Comparison of ENCODE assay signal across 1 cellular context in the genomic region with DNA sequence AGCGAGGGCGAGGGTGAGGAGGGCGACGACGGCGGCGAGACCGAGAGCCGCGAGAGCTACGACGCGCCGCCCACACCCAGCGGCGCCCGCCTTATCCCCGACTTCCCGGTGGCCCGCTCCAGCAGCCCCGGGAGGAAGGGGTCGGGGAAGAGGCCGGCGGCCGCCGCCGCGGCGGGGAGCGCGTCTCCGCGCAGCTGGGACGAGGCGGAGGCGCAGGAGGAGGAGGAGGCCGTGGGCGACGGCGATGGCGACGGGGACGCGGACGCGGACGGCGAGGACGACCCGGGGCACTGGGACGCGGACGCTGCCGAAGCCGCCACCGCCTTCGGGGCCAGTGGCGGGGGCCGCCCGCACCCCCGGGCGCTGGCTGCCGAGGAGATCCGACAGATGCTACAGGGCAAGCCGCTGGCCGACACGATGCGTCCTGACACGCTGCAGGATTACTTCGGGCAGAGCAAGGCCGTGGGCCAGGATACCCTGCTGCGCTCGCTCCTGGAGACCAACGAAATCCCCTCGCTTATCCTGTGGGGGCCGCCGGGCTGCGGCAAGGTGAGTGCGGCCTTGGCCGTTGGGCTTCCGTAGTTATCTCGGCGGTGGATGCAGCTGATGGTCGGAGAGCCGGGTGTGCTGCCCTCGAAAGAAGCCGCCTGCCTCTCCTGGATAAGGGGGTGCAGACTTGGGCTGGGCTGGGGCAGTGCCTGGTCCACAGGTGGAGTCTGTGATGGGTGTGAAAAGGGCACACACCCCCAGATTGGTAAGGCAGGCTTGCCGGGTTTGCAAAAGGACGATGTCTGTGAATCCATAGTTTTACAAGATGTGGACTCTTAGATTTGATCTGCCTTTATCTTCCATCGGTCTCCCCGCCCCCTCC.
TF ChIP-seq lines count a peak whose summit lies in the region.

No MANE protein-coding gene starts in this region.

TF ChIP-seq in HepG2, 621 proteins besides CTCF, POLR2A, EP300 and RAD21 (continued from another document and continues in another):
- TF ChIP-seq IKZF5 (CRISPR knock-in tag; IDR thresholded peaks at IDR 0.05): no peak
- TF ChIP-seq KDM4B (CRISPR knock-in tag; IDR thresholded peaks at IDR 0.05): no peak
- no peak for TF ChIP-seq ONECUT2 (CRISPR knock-in tag; IDR thresholded peaks at IDR 0.05)
- TF ChIP-seq ZBTB7A (CRISPR knock-in tag; IDR thresholded peaks at IDR 0.05): no peak
- TF ChIP-seq THAP11 (CRISPR knock-in tag; IDR thresholded peaks at IDR 0.05): no peak
- peak; percentile 62 for TF ChIP-seq SRSF1 (optimal IDR thresholded peaks at IDR 0.05; ENCODE audit: low read depth, low read length)
- no peak for TF ChIP-seq EHMT2 (IDR thresholded peaks at IDR 0.05; ENCODE audit: borderline replicate concordance, low read depth, low read length)
- TF ChIP-seq ZNF180 (CRISPR knock-in tag; IDR thresholded peaks at IDR 0.05; ENCODE audit: borderline replicate concordance, low read depth): no peak
- TF ChIP-seq MXD4 (CRISPR knock-in tag; IDR thresholded peaks at IDR 0.05): no peak
- 0 out of 2 replicates have a peak, but pooled peaks have one; percentile 25 for TF ChIP-seq ZBTB25 (CRISPR knock-in tag; IDR thresholded peaks at IDR 0.05)
- peak; percentile 52; the same call in 1 of the 2 replicates for TF ChIP-seq ZSCAN21 (CRISPR knock-in tag; IDR thresholded peaks at IDR 0.05; ENCODE audit: borderline replicate concordance)
- no peak for TF ChIP-seq THYN1 (CRISPR knock-in tag; IDR thresholded peaks at IDR 0.05; ENCODE audit: borderline replicate concordance, low read depth)
- no peak for TF ChIP-seq ZC3H4 (CRISPR knock-in tag; IDR thresholded peaks at IDR 0.05; ENCODE audit: borderline replicate concordance)
- TF ChIP-seq ZKSCAN8 (CRISPR knock-in tag; IDR thresholded peaks at IDR 0.05; ENCODE audit: borderline replicate concordance): no peak
- no peak for TF ChIP-seq ZNF503 (CRISPR knock-in tag; IDR thresholded peaks at IDR 0.05)
- no peak for TF ChIP-seq GZF1 (CRISPR knock-in tag; IDR thresholded peaks at IDR 0.05)
- no peak for TF ChIP-seq SP5 (CRISPR knock-in tag; IDR thresholded peaks at IDR 0.05; ENCODE audit: borderline replicate concordance, low read depth)
- no peak for TF ChIP-seq ZNF776 (CRISPR knock-in tag; IDR thresholded peaks at IDR 0.05)
- no peak for TF ChIP-seq HNRNPH1 (optimal IDR thresholded peaks at IDR 0.05; ENCODE audit: low read depth, low read length)
- TF ChIP-seq, protein P1, sequence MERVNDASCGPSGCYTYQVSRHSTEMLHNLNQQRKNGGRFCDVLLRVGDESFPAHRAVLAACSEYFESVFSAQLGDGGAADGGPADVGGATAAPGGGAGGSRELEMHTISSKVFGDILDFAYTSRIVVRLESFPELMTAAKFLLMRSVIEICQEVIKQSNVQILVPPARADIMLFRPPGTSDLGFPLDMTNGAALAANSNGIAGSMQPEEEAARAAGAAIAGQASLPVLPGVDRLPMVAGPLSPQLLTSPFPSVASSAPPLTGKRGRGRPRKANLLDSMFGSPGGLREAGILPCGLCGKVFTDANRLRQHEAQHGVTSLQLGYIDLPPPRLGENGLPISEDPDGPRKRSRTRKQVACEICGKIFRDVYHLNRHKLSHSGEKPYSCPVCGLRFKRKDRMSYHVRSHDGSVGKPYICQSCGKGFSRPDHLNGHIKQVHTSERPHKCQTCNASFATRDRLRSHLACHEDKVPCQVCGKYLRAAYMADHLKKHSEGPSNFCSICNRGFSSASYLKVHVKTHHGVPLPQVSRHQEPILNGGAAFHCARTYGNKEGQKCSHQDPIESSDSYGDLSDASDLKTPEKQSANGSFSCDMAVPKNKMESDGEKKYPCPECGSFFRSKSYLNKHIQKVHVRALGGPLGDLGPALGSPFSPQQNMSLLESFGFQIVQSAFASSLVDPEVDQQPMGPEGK (CRISPR knock-in tag; IDR thresholded peaks at IDR 0.05): peak; percentile 66
- TF ChIP-seq TFE3 (CRISPR knock-in tag; IDR thresholded peaks at IDR 0.05): no peak
- TF ChIP-seq ZNF678 (CRISPR knock-in tag; IDR thresholded peaks at IDR 0.05): no peak; the same call in 1 of the 2 replicates
- TF ChIP-seq NONO (IDR thresholded peaks at IDR 0.05): no peak
- peak; percentile 49; the same call in 1 of the 2 replicates for TF ChIP-seq NONO (CRISPR knock-in tag; conservative IDR thresholded peaks at IDR 0.05)
- TF ChIP-seq ZNF280B (CRISPR knock-in tag; IDR thresholded peaks at IDR 0.05; ENCODE audit: borderline replicate concordance): no peak
- TF ChIP-seq ZFP37 (CRISPR knock-in tag; IDR thresholded peaks at IDR 0.05; ENCODE audit: borderline replicate concordance): peak; percentile 71; the same call in 1 of the 2 replicates
- no peak for TF ChIP-seq MTF2 (CRISPR knock-in tag; IDR thresholded peaks at IDR 0.05; ENCODE audit: borderline replicate concordance)
- no peak; the same call in 1 of the 2 replicates for TF ChIP-seq ZFY (CRISPR knock-in tag; IDR thresholded peaks at IDR 0.05)
- TF ChIP-seq IRF1 (CRISPR knock-in tag; IDR thresholded peaks at IDR 0.05; ENCODE audit: low read depth): no peak
- TF ChIP-seq ZNF569 (CRISPR knock-in tag; IDR thresholded peaks at IDR 0.05; ENCODE audit: borderline replicate concordance): no peak
- TF ChIP-seq RBFOX2 (IDR thresholded peaks at IDR 0.05; ENCODE audit: low read depth, low read length): 0 out of 2 replicates have a peak, but pooled peaks have one; percentile 2
- TF ChIP-seq, protein P2, sequence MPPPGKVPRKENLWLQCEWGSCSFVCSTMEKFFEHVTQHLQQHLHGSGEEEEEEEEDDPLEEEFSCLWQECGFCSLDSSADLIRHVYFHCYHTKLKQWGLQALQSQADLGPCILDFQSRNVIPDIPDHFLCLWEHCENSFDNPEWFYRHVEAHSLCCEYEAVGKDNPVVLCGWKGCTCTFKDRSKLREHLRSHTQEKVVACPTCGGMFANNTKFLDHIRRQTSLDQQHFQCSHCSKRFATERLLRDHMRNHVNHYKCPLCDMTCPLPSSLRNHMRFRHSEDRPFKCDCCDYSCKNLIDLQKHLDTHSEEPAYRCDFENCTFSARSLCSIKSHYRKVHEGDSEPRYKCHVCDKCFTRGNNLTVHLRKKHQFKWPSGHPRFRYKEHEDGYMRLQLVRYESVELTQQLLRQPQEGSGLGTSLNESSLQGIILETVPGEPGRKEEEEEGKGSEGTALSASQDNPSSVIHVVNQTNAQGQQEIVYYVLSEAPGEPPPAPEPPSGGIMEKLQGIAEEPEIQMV (CRISPR knock-in tag; IDR thresholded peaks at IDR 0.05; ENCODE audit: low read depth): no peak; the same call in 1 of the 2 replicates
- TF ChIP-seq, protein P3, sequence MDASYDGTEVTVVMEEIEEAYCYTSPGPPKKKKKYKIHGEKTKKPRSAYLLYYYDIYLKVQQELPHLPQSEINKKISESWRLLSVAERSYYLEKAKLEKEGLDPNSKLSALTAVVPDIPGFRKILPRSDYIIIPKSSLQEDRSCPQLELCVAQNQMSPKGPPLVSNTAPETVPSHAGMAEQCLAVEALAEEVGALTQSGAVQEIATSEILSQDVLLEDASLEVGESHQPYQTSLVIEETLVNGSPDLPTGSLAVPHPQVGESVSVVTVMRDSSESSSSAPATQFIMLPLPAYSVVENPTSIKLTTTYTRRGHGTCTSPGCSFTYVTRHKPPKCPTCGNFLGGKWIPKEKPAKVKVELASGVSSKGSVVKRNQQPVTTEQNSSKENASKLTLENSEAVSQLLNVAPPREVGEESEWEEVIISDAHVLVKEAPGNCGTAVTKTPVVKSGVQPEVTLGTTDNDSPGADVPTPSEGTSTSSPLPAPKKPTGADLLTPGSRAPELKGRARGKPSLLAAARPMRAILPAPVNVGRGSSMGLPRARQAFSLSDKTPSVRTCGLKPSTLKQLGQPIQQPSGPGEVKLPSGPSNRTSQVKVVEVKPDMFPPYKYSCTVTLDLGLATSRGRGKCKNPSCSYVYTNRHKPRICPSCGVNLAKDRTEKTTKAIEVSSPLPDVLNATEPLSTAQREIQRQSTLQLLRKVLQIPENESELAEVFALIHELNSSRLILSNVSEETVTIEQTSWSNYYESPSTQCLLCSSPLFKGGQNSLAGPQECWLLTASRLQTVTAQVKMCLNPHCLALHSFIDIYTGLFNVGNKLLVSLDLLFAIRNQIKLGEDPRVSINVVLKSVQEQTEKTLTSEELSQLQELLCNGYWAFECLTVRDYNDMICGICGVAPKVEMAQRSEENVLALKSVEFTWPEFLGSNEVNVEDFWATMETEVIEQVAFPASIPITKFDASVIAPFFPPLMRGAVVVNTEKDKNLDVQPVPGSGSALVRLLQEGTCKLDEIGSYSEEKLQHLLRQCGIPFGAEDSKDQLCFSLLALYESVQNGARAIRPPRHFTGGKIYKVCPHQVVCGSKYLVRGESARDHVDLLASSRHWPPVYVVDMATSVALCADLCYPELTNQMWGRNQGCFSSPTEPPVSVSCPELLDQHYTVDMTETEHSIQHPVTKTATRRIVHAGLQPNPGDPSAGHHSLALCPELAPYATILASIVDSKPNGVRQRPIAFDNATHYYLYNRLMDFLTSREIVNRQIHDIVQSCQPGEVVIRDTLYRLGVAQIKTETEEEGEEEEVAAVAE (CRISPR knock-in tag; IDR thresholded peaks at IDR 0.05; ENCODE audit: borderline replicate concordance): no peak
- peak; percentile 39; the same call in 1 of the 2 replicates for TF ChIP-seq ZNF768 (CRISPR knock-in tag; IDR thresholded peaks at IDR 0.05)
- TF ChIP-seq SETDB1 (CRISPR knock-in tag; IDR thresholded peaks at IDR 0.05; ENCODE audit: borderline replicate concordance): no peak
- TF ChIP-seq CCDC6 (CRISPR knock-in tag; IDR thresholded peaks at IDR 0.05): peak; percentile 63; the same call in 1 of the 2 replicates
- no peak for TF ChIP-seq ZNF530 (CRISPR knock-in tag; IDR thresholded peaks at IDR 0.05; ENCODE audit: low read depth)
- TF ChIP-seq ZBTB38 (CRISPR knock-in tag; IDR thresholded peaks at IDR 0.05): no peak
- no peak for TF ChIP-seq ATRX (CRISPR knock-in tag; IDR thresholded peaks at IDR 0.05; ENCODE audit: borderline replicate concordance)
